Comparison of ENCODE assay signal across 8 cellular contexts in the genomic region with DNA sequence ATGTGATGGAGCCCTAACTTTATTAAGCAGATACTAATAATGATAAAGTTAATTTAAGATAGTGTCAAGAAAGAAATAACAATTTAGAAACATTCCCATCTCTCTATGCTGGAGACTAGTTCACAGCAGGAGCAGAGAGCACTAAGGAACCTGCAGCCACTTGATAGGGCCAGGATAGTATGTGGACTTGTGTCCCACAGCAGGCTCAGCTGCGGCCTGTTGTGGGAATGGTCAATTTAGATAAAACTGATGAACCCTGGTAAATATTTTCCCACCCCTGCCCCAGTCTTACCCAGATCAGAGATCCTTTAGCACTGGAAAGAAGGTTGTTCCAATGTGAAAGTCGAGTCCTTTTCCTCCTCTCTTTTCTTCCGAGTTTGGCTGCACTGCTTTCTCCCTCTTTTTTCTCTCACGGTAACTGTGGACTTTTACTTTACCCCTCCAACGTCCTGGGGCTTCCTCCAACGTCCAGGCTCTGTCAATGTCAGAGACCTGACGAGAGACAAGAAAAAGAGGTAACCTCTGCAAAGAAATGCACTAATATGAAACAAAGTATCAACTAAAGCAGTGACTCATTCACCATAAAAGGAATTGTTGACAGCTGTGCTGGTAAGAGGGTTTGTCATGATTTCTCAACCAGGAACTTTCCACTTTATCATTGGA. TPM values are rescaled to one million over a fixed set of nuclear protein-coding genes. Genes with fewer than 3 reads are reported as not detected.
DNase-seq lines count a peak whose midpoint lies in the region; ATAC-seq and TF ChIP-seq lines count a peak whose summit lies in the region.

A gene with protein sequence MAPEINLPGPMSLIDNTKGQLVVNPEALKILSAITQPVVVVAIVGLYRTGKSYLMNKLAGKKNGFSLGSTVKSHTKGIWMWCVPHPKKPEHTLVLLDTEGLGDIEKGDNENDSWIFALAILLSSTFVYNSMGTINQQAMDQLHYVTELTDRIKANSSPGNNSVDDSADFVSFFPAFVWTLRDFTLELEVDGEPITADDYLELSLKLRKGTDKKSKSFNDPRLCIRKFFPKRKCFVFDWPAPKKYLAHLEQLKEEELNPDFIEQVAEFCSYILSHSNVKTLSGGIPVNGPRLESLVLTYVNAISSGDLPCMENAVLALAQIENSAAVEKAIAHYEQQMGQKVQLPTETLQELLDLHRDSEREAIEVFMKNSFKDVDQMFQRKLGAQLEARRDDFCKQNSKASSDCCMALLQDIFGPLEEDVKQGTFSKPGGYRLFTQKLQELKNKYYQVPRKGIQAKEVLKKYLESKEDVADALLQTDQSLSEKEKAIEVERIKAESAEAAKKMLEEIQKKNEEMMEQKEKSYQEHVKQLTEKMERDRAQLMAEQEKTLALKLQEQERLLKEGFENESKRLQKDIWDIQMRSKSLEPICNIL (minus strand): TSS at position 544 of the 663 bp plus-strand sequence. CDS start 4,148 bp downstream, outside the sequence.

- no peaks in the 10 kb centered on the region for H3F3A ChIP-seq in neural progenitor cell (ENCODE audit: low read depth)

- no peaks in the 10 kb centered on the region for H3K27me3 Mint-ChIP-seq in activated T-helper 17 cell treated with anti-CD3 and anti-CD28 coated beads, Interleukin-2, amount 50 U/mL, for 72 hours
- H3K27me3 Mint-ChIP-seq in neural progenitor cell (ENCODE audit: insufficient read depth, low read depth): no peaks in the 10 kb centered on the region

- DNase-seq in GM13976 (ENCODE audit: low spot score) (peak; percentile 61), H4 (ENCODE audit: low spot score) (peak; percentile 74), LNCaP clone FGC (ENCODE audit: low read depth) (peak; percentile 22), globus pallidus (ENCODE audit: low spot score) (peak; percentile 30), psoas muscle (no peak), NCI-H748 (lab: John Stamatoyannopoulos, UW; ENCODE audit: unreplicated experiment) (no peak), neural progenitor cell (ENCODE audit: low spot score) (no peak)

- H3K79me2 ChIP-seq in neural progenitor cell (ENCODE audit: low read depth): no peaks in the 10 kb centered on the region

- H3K36me3 ChIP-seq in psoas muscle (ENCODE audit: insufficient read depth in 1 of 2, low read depth in 1 of 2) (peaks cover 0 to 10% of the 10 kb centered on the region in 2 donors), neural progenitor cell (no peaks in the 10 kb centered on the region)

- peak; percentile 83 for ATAC-seq in activated T-helper 17 cell treated with anti-CD3 and anti-CD28 coated beads, Interleukin-2, amount 50 U/mL, for 72 hours (replicated peaks)
- peak; percentile 70 to 93 (median 86) for ATAC-seq in psoas muscle

- H3K27ac ChIP-seq in psoas muscle: peak within 1 kb of the TSS; percentile 78
- H3K27ac ChIP-seq in neural progenitor cell: no peak within 1 kb of the TSS

- in situ Hi-C loops in GM13976 (cut with MboI; ENCODE audit: low sequenced_read_pairs, unreplicated experiment): no loop called here

- peak within 1 kb of the TSS; percentile 98 for H3K27ac Mint-ChIP-seq in activated T-helper 17 cell treated with anti-CD3 and anti-CD28 coated beads, Interleukin-2, amount 50 U/mL, for 72 hours
- H3K27ac Mint-ChIP-seq in neural progenitor cell: no peak within 1 kb of the TSS

- no peak for TF ChIP-seq CTCF in GM13976 (IDR thresholded peaks at IDR 0.05; ENCODE audit: borderline replicate concordance, control extremely low read depth, extremely low read depth, insufficient read depth, missing control alignments)
- no peak for TF ChIP-seq CTCF in LNCaP clone FGC (IDR thresholded peaks at IDR 0.05; ENCODE audit: control insufficient read depth, extremely low read depth, insufficient read depth)
- TF ChIP-seq CTCF in psoas muscle (IDR thresholded peaks at IDR 0.05): no peak
- TF ChIP-seq CTCF in neural progenitor cell (IDR thresholded peaks at IDR 0.05): no peak

- no peak within 1 kb of the TSS for H3K9ac ChIP-seq in neural progenitor cell

- H3K4me3 ChIP-seq in LNCaP clone FGC (ENCODE audit: low read depth, low read length): no peak within 1 kb of the TSS
- peak within 1 kb of the TSS; percentile 67 for H3K4me3 ChIP-seq in psoas muscle
- H3K4me3 ChIP-seq in neural progenitor cell: no peak within 1 kb of the TSS

- H3K4me1 ChIP-seq in psoas muscle (peaks cover 8% of the 10 kb centered on the region), neural progenitor cell (no peaks in the 10 kb centered on the region)

- H2AFZ ChIP-seq in neural progenitor cell (replicated peaks): no peak within 1 kb of the TSS

- H3K4me3 Mint-ChIP-seq in activated T-helper 17 cell treated with anti-CD3 and anti-CD28 coated beads, Interleukin-2, amount 50 U/mL, for 72 hours: peak within 1 kb of the TSS; percentile 91
- H3K4me3 Mint-ChIP-seq in neural progenitor cell: no peak within 1 kb of the TSS

- H3K27me3 ChIP-seq in psoas muscle (ENCODE audit: insufficient read depth in 3 of 3, low read length in 2 of 3): no peaks in the 10 kb centered on the region
- no peaks in the 10 kb centered on the region for H3K27me3 ChIP-seq in neural progenitor cell

- peaks cover 17% of the 10 kb centered on the region for H3K36me3 Mint-ChIP-seq in activated T-helper 17 cell treated with anti-CD3 and anti-CD28 coated beads, Interleukin-2, amount 50 U/mL, for 72 hours (ENCODE audit: low read depth)
- no peaks in the 10 kb centered on the region for H3K36me3 Mint-ChIP-seq in neural progenitor cell

- H3K4me1 Mint-ChIP-seq in activated T-helper 17 cell treated with anti-CD3 and anti-CD28 coated beads, Interleukin-2, amount 50 U/mL, for 72 hours: peaks cover 31% of the 10 kb centered on the region
- peaks cover 3% of the 10 kb centered on the region for H3K4me1 Mint-ChIP-seq in neural progenitor cell

- H3K4me2 ChIP-seq in neural progenitor cell: no peak within 1 kb of the TSS

- 5 to 11% (median 5%) methylated on average over 7 of the region's 7 CpGs for WGBS in psoas muscle, 3 donors

- no peaks in the 10 kb centered on the region for H3K9me3 ChIP-seq in psoas muscle
- H3K9me3 ChIP-seq in neural progenitor cell (ENCODE audit: low read depth): no peaks in the 10 kb centered on the region

- peaks cover 4% of the 10 kb centered on the region for H3K9me3 Mint-ChIP-seq in activated T-helper 17 cell treated with anti-CD3 and anti-CD28 coated beads, Interleukin-2, amount 50 U/mL, for 72 hours
- no peaks in the 10 kb centered on the region for H3K9me3 Mint-ChIP-seq in neural progenitor cell

- intact Hi-C loops in psoas muscle (cut with DNase I): no loop called here

- no peaks in the 10 kb centered on the region for H4K20me1 ChIP-seq in neural progenitor cell (ENCODE audit: low read depth)

RNA-seq across cellular contexts. Expression of the gene that starts here (rescaled TPM):
- 47.0 and 48.5 TPM in 2 replicates for total RNA-seq in H4 (2014; rRNA removed; shearing (Covaris generic))
- total RNA-seq in activated T-helper 17 cell treated with anti-CD3 and anti-CD28 coated beads, Interleukin-2, amount 50 U/mL, for 72 hours: 100 to 1,000 TPM; 205 to 313 TPM
- total RNA-seq in psoas muscle (10 to 100 TPM; 11.3 to 33.8 (median 26.3) TPM), neural progenitor cell (ENCODE audit: low replicate concordance) (not detected in 2 replicates)
- 10 to 100 TPM; 12.7 to 36.6 (median 21.2) TPM for polyA plus RNA-seq in psoas muscle

Comparison
In these comparisons a context has a peak if more than half of its experiments do, and no peak if none do; other contexts are left out.
1. RNA of the gene that starts here (total RNA-seq): 205 to 313 TPM in activated T-helper 17 cell treated with anti-CD3 and anti-CD28 coated beads, Interleukin-2, amount 50 U/mL, for 72 hours, 47.0 to 48.5 TPM in H4 and 11.3 to 33.8 TPM in psoas muscle; not detected in neural progenitor cell; every median in the first group is over 10 times any median in the second.
2. DNase-seq: peak in GM13976 (single experiment), H4 (single experiment), LNCaP clone FGC (single experiment) and globus pallidus (single experiment); none in psoas muscle (0 of 2), NCI-H748 (single experiment) and neural progenitor cell (single experiment).